Comparison of ENCODE assay signal across 8 cellular contexts in the genomic region with DNA sequence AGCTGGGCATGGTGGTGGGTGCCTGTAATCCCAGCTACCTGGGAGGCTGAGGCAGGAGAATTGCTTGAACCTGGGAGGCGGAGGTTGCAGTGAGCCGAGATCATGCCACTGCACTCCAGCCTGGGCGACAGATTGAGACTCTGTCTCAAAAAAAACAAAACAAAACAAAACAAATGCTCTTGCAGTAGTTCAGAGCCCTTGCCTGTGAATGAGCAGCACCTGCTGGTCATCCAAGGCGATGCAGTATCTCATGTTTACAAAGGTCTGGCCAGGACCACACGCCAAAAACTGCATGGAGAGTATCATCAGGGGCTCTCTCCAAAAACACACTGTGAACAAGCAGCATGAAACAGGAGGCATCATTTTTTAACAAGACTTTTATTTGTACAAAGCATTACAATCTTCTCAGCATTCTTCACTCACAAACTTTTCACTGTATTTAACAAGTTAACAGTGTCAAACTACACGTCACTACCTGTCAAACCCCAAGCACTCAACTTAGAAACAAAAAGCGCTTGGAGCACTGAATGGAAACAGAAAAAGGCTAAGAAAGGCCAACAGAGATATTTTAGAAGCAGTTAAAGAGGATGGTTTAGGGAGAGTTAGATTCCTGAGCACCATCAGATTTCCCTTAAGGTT. TPM values are rescaled to one million over a fixed set of nuclear protein-coding genes. Genes with fewer than 3 reads are reported as not detected.
DNase-seq lines count a peak whose midpoint lies in the region; ATAC-seq and TF ChIP-seq lines count a peak whose summit lies in the region.
"Not testable (repeated sequence)": the region's sequence is repeated elsewhere in the genome, so short reads cannot be mapped to it uniquely, and the experiment has no call there.

No MANE protein-coding gene starts in this region.

- CTCF ChIA-PET in CD4-positive, alpha-beta T cell (lab: Charles Lee) = interaction anchor here (0.7 to 0.9 kb wide), 2 partner anchors 132 to 133 kb away, joined by 3 read pairs; a partner anchor contains a TSS
- CTCF ChIA-PET in PC-3 (lab: Charles Lee) = not testable (repeated sequence)
- CTCF ChIA-PET in activated CD8-positive, alpha-beta memory T cell treated with anti-CD3 and anti-CD28 coated beads, Interleukin-2, amount 10 ng/mL, durations not matched to agents 7 days and 5 days (lab: Charles Lee) = interaction anchor here (1.2 to 6.0 kb wide), 6 partner anchors 10 to 184 kb away, joined by 3 to 60 read pairs (median 4); a partner anchor contains a TSS

- not testable (repeated sequence) for H3K27me3 ChIP-seq in CD4-positive, alpha-beta T cell (ENCODE audit: control insufficient read depth, insufficient read depth, low read length); PC-3 (ENCODE audit: low read length); left lung

- not testable (repeated sequence) for H3K9me3 Mint-ChIP-seq in CD4-positive, alpha-beta T cell; activated CD8-positive, alpha-beta memory T cell treated with anti-CD3 and anti-CD28 coated beads, Interleukin-2, amount 10 ng/mL, durations not matched to agents 7 days and 5 days (ENCODE audit: low read depth)

- peak overlapping the region; percentile 97; the same call in 1 of the 2 replicates for H3K4me2 ChIP-seq in PC-3 (ENCODE audit: low read length)

- H4K20me1 ChIP-seq in PC-3 (ENCODE audit: low read length) = not testable (repeated sequence)

- H3F3A ChIP-seq in PC-3 (ENCODE audit: low read length, unreplicated experiment) = not testable (repeated sequence)

- not testable (repeated sequence) for H3K9me2 ChIP-seq in PC-3 (replicated peaks; ENCODE audit: low read length)

- peaks cover 14% of the 10 kb centered on the region for H3K36me3 ChIP-seq in PC-3 (ENCODE audit: low read depth, low read length)
- peaks cover 0 to 21% of the 10 kb centered on the region in 2 donors for H3K36me3 ChIP-seq in left lung

- peaks cover 37% of the 10 kb centered on the region for H3K4me1 Mint-ChIP-seq in CD4-positive, alpha-beta T cell (ENCODE audit: low read depth)
- H3K4me1 Mint-ChIP-seq in activated CD8-positive, alpha-beta memory T cell treated with anti-CD3 and anti-CD28 coated beads, Interleukin-2, amount 10 ng/mL, durations not matched to agents 7 days and 5 days = peaks cover 38% of the 10 kb centered on the region

- intact Hi-C loops in CD4-positive, alpha-beta T cell (cut with DNase I, micrococcal nuclease) = loop anchor here in 1 of 2 experiments (1.0 to 10.0 kb wide), 4 partner anchors 62 to 252 kb away; a partner anchor contains a TSS
- intact Hi-C loops in PC-3 (cut with micrococcal nuclease) = loop anchor here (1.0 kb wide), 1 partner anchor 98 kb away; no protein-coding TSS in a partner anchor
- intact Hi-C loops in left lung (cut with DNase I) = not testable (repeated sequence)

- not testable (repeated sequence) for H2AFZ ChIP-seq in PC-3 (ENCODE audit: low read length)

- H3K36me3 Mint-ChIP-seq in CD4-positive, alpha-beta T cell (ENCODE audit: low read depth) = peaks cover 43% of the 10 kb centered on the region
- peaks cover 22% of the 10 kb centered on the region for H3K36me3 Mint-ChIP-seq in activated CD8-positive, alpha-beta memory T cell treated with anti-CD3 and anti-CD28 coated beads, Interleukin-2, amount 10 ng/mL, durations not matched to agents 7 days and 5 days

- not testable (repeated sequence) for BruUV-seq in PC-3 (replicated peaks; lab: Mats Ljungman, UMichigan)

- POLR2A ChIA-PET in CD4-positive, alpha-beta T cell (lab: Charles Lee); PC-3 (lab: Charles Lee; ENCODE audit: unreplicated experiment): not testable (repeated sequence)

- H3K9me3 ChIP-seq in CD4-positive, alpha-beta T cell (ENCODE audit: control insufficient read depth, low read length); PC-3 (ENCODE audit: low read length); left lung: not testable (repeated sequence)

- H3K9ac ChIP-seq in PC-3 (ENCODE audit: low read length) = not testable (repeated sequence)

- peak; percentile 22 for ATAC-seq in CD4-positive, alpha-beta T cell (ENCODE audit: poor library complexity)
- ATAC-seq in GM19397 (IDR thresholded peaks at IDR 0.05; ENCODE audit: unreplicated experiment) (peak; percentile 28), PC-3 (peak; percentile 31), left lung (peak; percentile 9)
- ATAC-seq in activated CD8-positive, alpha-beta memory T cell treated with anti-CD3 and anti-CD28 coated beads, Interleukin-2, amount 10 ng/mL, durations not matched to agents 7 days and 5 days = peak; percentile 20

- H3K4me3 ChIP-seq in PC-3 (ENCODE audit: low read length); left lung: not testable (repeated sequence)

- H3K4me1 ChIP-seq in PC-3 (ENCODE audit: insufficient read depth, low read length) (peaks cover 17% of the 10 kb centered on the region), left lung (peaks cover 10 to 59% of the 10 kb centered on the region in 2 donors)

- H3K27me3 Mint-ChIP-seq in CD4-positive, alpha-beta T cell; activated CD8-positive, alpha-beta memory T cell treated with anti-CD3 and anti-CD28 coated beads, Interleukin-2, amount 10 ng/mL, durations not matched to agents 7 days and 5 days: not testable (repeated sequence)

- peaks cover 31% of the 10 kb centered on the region for H3K79me2 ChIP-seq in PC-3 (ENCODE audit: low read length)

- H3K27ac ChIP-seq in CD4-positive, alpha-beta T cell (ENCODE audit: low read depth, low read length); PC-3 (ENCODE audit: low read length): not testable (repeated sequence)
- peak overlapping the region in 1 of 2 donors; percentile 30 for H3K27ac ChIP-seq in left lung

- H3K4me3 Mint-ChIP-seq in CD4-positive, alpha-beta T cell = peak overlapping the region; percentile 99
- peak overlapping the region; percentile 25 for H3K4me3 Mint-ChIP-seq in activated CD8-positive, alpha-beta memory T cell treated with anti-CD3 and anti-CD28 coated beads, Interleukin-2, amount 10 ng/mL, durations not matched to agents 7 days and 5 days

- peak overlapping the region; percentile 94 for H3K27ac Mint-ChIP-seq in CD4-positive, alpha-beta T cell
- H3K27ac Mint-ChIP-seq in activated CD8-positive, alpha-beta memory T cell treated with anti-CD3 and anti-CD28 coated beads, Interleukin-2, amount 10 ng/mL, durations not matched to agents 7 days and 5 days = peak overlapping the region; percentile 75

- peak; percentile 80 for TF ChIP-seq CTCF in CD4-positive, alpha-beta T cell (IDR thresholded peaks at IDR 0.05)
- TF ChIP-seq CTCF in PC-3 (conservative IDR thresholded peaks at IDR 0.05; ENCODE audit: low read depth, low read length) (peak; percentile 60), left lung (IDR thresholded peaks at IDR 0.05) (peak; percentile 61 to 62)

- DNase-seq in CD4-positive, alpha-beta T cell = peak in 9 of 10 experiments; percentile 34 to 57 (median 47)
- DNase-seq in LoVo (ENCODE audit: low spot score) (peak; percentile 56), PC-3 (peak; percentile 65), dermis microvascular lymphatic vessel endothelial cell (ENCODE audit: low read depth in 2 of 2) (peak; percentile 68 to 77), left lung (peak in 1 of 2 donors; percentile 54)
- DNase-seq in activated CD8-positive, alpha-beta memory T cell treated with anti-CD3 and anti-CD28 coated beads, Interleukin-2, amount 10 ng/mL, durations not matched to agents 7 days and 5 days = peak; percentile 81
- DNase-seq in stimulated activated CD4-positive, alpha-beta T cell treated with anti-CD3 and anti-CD28 coated beads, Interleukin-2, amount 100 ng/mL, for 48 hours = peak; percentile 34 to 45

RNA-seq across cellular contexts. Expression of a gene that starts 3.5 kb away (rescaled TPM):
- total RNA-seq in CD4-positive, alpha-beta T cell = 10 to 100 TPM; 63.6 to 64.9 TPM
- total RNA-seq in PC-3 (2014; rRNA removed) = 83.4 and 84.7 TPM in 2 replicates
- 10 to 100 TPM; 55.0 to 72.7 TPM for total RNA-seq in activated CD8-positive, alpha-beta memory T cell treated with anti-CD3 and anti-CD28 coated beads, Interleukin-2, amount 10 ng/mL, durations not matched to agents 7 days and 5 days
- 39.7 and 41.3 TPM in 2 replicates for total RNA-seq in dermis microvascular lymphatic vessel endothelial cell
- total RNA-seq in left lung = 10 to 100 TPM; 24.1 to 43.3 TPM

RNA-seq across cellular contexts. Expression of a gene that starts 3.6 kb away (rescaled TPM):
- under 1 TPM; 0.60 to 0.95 TPM for total RNA-seq in CD4-positive, alpha-beta T cell
- 0.29 and 0.52 TPM in 2 replicates for total RNA-seq in PC-3 (2014; rRNA removed)
- under 1 TPM; 0.16 to 0.41 TPM for total RNA-seq in activated CD8-positive, alpha-beta memory T cell treated with anti-CD3 and anti-CD28 coated beads, Interleukin-2, amount 10 ng/mL, durations not matched to agents 7 days and 5 days
- 0.39 and 0.51 TPM in 2 replicates for total RNA-seq in dermis microvascular lymphatic vessel endothelial cell
- under 1 TPM; 0.47 to 0.73 TPM for total RNA-seq in left lung

RNA-seq across cellular contexts. Expression of a gene that starts 5.9 kb away (rescaled TPM):
- total RNA-seq in CD4-positive, alpha-beta T cell = 10 to 100 TPM; 14.5 to 15.0 TPM
- total RNA-seq in PC-3 (2014; rRNA removed) = 6.6 and 7.9 TPM in 2 replicates
- total RNA-seq in activated CD8-positive, alpha-beta memory T cell treated with anti-CD3 and anti-CD28 coated beads, Interleukin-2, amount 10 ng/mL, durations not matched to agents 7 days and 5 days = 10 to 100 TPM; 27.5 to 29.0 TPM
- total RNA-seq in dermis microvascular lymphatic vessel endothelial cell = 12.9 and 13.6 TPM in 2 replicates
- 10 to 100 TPM; 36.8 to 48.7 TPM for total RNA-seq in left lung

RNA-seq across cellular contexts. Expression of a gene that starts 30.2 kb away (rescaled TPM):
- 10 to 100 TPM; 12.8 to 13.2 TPM for total RNA-seq in CD4-positive, alpha-beta T cell
- total RNA-seq in PC-3 (2014; rRNA removed) (17.8 and 19.2 TPM in 2 replicates), dermis microvascular lymphatic vessel endothelial cell (4.5 and 11.9 TPM in 2 replicates), left lung (10 to 100 TPM; 16.6 to 19.9 TPM)
- total RNA-seq in activated CD8-positive, alpha-beta memory T cell treated with anti-CD3 and anti-CD28 coated beads, Interleukin-2, amount 10 ng/mL, durations not matched to agents 7 days and 5 days = 10 to 100 TPM; 15.8 to 16.4 TPM

RNA-seq across cellular contexts. Expression of a gene that starts 56.5 kb away (rescaled TPM):
- 1 to 10 TPM; 6.1 to 7.5 TPM for total RNA-seq in CD4-positive, alpha-beta T cell
- total RNA-seq in PC-3 (2014; rRNA removed) = 26.3 and 30.8 TPM in 2 replicates
- 10 to 100 TPM; 57.1 to 76.4 TPM for total RNA-seq in activated CD8-positive, alpha-beta memory T cell treated with anti-CD3 and anti-CD28 coated beads, Interleukin-2, amount 10 ng/mL, durations not matched to agents 7 days and 5 days
- 180 and 185 TPM in 2 replicates for total RNA-seq in dermis microvascular lymphatic vessel endothelial cell
- total RNA-seq in left lung = 10 to 100 TPM; 77.8 to 96.9 TPM
